Comparison of ENCODE assay signal across 8 cellular contexts in the genomic region with DNA sequence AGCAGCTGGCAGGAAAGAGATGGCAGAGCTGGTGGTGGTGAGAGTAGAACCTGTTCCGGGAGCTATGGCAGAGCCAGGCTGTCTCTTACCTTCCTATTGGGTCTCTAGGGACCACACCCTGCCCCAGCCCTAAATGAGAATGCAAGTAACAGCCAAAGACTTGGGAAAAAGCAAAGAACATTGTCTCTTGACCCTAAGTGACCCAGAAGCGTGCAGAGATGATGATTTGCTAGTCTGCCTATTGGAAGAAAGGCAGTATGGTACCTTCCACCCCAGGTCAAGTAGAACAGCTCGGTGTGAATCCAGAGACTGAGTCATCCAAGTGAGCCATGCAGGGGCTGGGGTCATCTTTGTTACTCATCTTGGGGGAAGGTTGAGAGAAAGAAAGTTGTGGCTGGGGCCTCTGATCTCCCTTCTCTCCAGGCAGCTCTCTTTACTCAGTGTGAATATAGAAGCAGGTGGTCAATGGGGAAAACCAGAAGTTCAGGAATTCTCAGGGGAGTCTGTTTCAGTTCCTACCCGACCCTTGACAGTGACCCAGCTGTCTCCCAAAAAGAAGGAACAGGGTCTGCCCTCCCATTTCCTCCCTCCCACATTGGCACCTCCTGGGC. TPM values are rescaled to one million over a fixed set of nuclear protein-coding genes. Genes with fewer than 3 reads are reported as not detected.
DNase-seq lines count a peak whose midpoint lies in the region; ATAC-seq lines count a peak whose summit lies in the region.

No MANE protein-coding gene starts in this region.

- H3K9me3 Mint-ChIP-seq in naive thymus-derived CD8-positive, alpha-beta T cell, result peaks cover 0 to 3% (median 0%) of the 10 kb centered on the region in 9 donors

- peak overlapping the region in 9 of 10 donors; percentile 14 to 99 (median 95) for H3K27ac Mint-ChIP-seq in naive thymus-derived CD8-positive, alpha-beta T cell

- ATAC-seq in naive thymus-derived CD8-positive, alpha-beta T cell, result no peak
- ATAC-seq in HG03175 (IDR thresholded peaks at IDR 0.05; ENCODE audit: unreplicated experiment), result no peak
- ATAC-seq in HG03095 (IDR thresholded peaks at IDR 0.05; ENCODE audit: unreplicated experiment), result no peak

- POLR2A ChIA-PET in naive thymus-derived CD8-positive, alpha-beta T cell (lab: Charles Lee), result interaction anchor here (0.5 to 4.0 kb wide), 8 partner anchors 8 to 596 kb away, joined by 3 to 23 read pairs (median 5); partner anchors contain the start of gene CD63

- peak; percentile 84 for DNase-seq in Daoy (ENCODE audit: low read depth)
- DNase-seq in NCI-H2171 treated with DMSO at 0.1 percent for 48 hours (lab: John Stamatoyannopoulos, UW), result peak; percentile 83
- no peak for DNase-seq in naive thymus-derived CD8-positive, alpha-beta T cell
- DNase-seq in NCI-H2227 treated with DMSO at 0.1 percent for 48 hours (lab: John Stamatoyannopoulos, UW), result no peak
- no peak for DNase-seq in NCI-H748 treated with DMSO at 0.1 percent for 48 hours (lab: John Stamatoyannopoulos, UW)

- H3K4me1 Mint-ChIP-seq in naive thymus-derived CD8-positive, alpha-beta T cell, result peaks cover 12 to 41% (median 35%) of the 10 kb centered on the region in 4 donors

- peak overlapping the region; percentile 86 to 97 (median 90) for H3K4me3 Mint-ChIP-seq in naive thymus-derived CD8-positive, alpha-beta T cell

- peaks cover 0 to 2% (median 0%) of the 10 kb centered on the region in 5 donors for H3K27me3 Mint-ChIP-seq in naive thymus-derived CD8-positive, alpha-beta T cell

- peak overlapping the region; percentile 94 for H3K27ac ChIP-seq in cingulate gyrus (ENCODE audit: low read depth, low read length)

- H3K36me3 Mint-ChIP-seq in naive thymus-derived CD8-positive, alpha-beta T cell, result peaks cover 0 to 3% (median 0%) of the 10 kb centered on the region in 3 donors

RNA-seq across cellular contexts. Expression of gene BLOC1S1, which starts 1.7 kb away (rescaled TPM):
- 112 and 135 TPM in 2 replicates for total RNA-seq in Daoy (2014; rRNA removed; shearing (Covaris generic))
- 10 to 100 TPM; 62.9 to 65.7 TPM for total RNA-seq in naive thymus-derived CD8-positive, alpha-beta T cell
- 100 to 1,000 TPM in 2 of 3 donors, 10 to 100 TPM in 1; 84.3 to 133 (median 117) TPM for polyA plus RNA-seq in naive thymus-derived CD8-positive, alpha-beta T cell

RNA-seq across cellular contexts. Expression of gene RDH5, which starts 2.7 kb away (rescaled TPM):
- 2.2 and 4.5 TPM in 2 replicates for total RNA-seq in Daoy (2014; rRNA removed; shearing (Covaris generic))
- total RNA-seq in naive thymus-derived CD8-positive, alpha-beta T cell, result 10 to 100 TPM; 28.8 to 30.4 TPM
- polyA plus RNA-seq in naive thymus-derived CD8-positive, alpha-beta T cell, result 1 to 10 TPM in 2 of 3 donors, not detected in 1; 1.0 to 1.4 TPM

RNA-seq across cellular contexts. Expression of gene ITGA7, which starts 9.8 kb away (rescaled TPM):
- total RNA-seq in Daoy (2014; rRNA removed; shearing (Covaris generic)), result 2.4 and 3.4 TPM in 2 replicates
- total RNA-seq in naive thymus-derived CD8-positive, alpha-beta T cell, result 1 to 10 TPM; 5.2 to 7.0 TPM
- 1 to 10 TPM in 2 of 3 donors, not detected in 1; 1.5 to 1.7 TPM for polyA plus RNA-seq in naive thymus-derived CD8-positive, alpha-beta T cell

RNA-seq across cellular contexts. Expression of gene CD63, which starts 11.3 kb away (rescaled TPM):
- 638 and 824 TPM in 2 replicates for total RNA-seq in Daoy (2014; rRNA removed; shearing (Covaris generic))
- 10 to 100 TPM; 41.0 to 46.5 TPM for total RNA-seq in naive thymus-derived CD8-positive, alpha-beta T cell
- 100 to 1,000 TPM; 119 to 412 (median 135) TPM for polyA plus RNA-seq in naive thymus-derived CD8-positive, alpha-beta T cell

RNA-seq across cellular contexts. Expression of gene GDF11, which starts 25.4 kb away (rescaled TPM):
- 1.5 and 2.5 TPM in 2 replicates for total RNA-seq in Daoy (2014; rRNA removed; shearing (Covaris generic))
- 1 to 10 TPM; 5.8 to 7.7 TPM for total RNA-seq in naive thymus-derived CD8-positive, alpha-beta T cell
- 1 to 10 TPM in 1 of 3 donors, under 1 TPM in 2; 0.82 to 1.5 (median 0.99) TPM for polyA plus RNA-seq in naive thymus-derived CD8-positive, alpha-beta T cell

Comparison
In these comparisons a context has a peak if more than half of its experiments do, and no peak if none do; other contexts are left out.
1. DNase-seq: peak in Daoy (single experiment) and NCI-H2171 treated with DMSO at 0.1 percent for 48 hours (single experiment); none in naive thymus-derived CD8-positive, alpha-beta T cell (0 of 10), NCI-H2227 treated with DMSO at 0.1 percent for 48 hours (single experiment) and NCI-H748 treated with DMSO at 0.1 percent for 48 hours (single experiment).